In the genomic region with DNA sequence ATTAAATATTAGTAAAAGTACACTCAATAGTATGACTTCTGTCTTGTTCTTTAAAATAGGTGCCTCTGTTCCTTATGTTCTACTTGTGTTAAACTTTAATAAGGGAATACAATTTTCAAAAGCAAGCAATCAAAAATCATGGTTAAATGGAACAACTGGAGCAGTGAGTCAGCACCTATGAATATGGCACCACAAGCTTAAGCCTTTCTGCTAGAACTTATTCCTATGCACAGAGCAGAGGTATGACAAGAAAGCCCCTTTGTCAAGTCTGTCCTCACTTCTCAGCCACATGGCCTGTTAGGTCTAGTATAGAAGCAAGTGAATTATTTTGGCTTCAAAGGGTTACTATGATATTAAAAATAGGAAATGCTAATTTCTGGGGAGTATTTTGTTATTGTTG, we compare ENCODE assay signal across 1 cellular context.
TF ChIP-seq lines count a peak whose summit lies in the region.

No MANE protein-coding gene starts in this region.

TF ChIP-seq in IMR-90, 13 proteins besides CTCF, POLR2A, EP300 and RAD21:
- TF ChIP-seq, protein P1, sequence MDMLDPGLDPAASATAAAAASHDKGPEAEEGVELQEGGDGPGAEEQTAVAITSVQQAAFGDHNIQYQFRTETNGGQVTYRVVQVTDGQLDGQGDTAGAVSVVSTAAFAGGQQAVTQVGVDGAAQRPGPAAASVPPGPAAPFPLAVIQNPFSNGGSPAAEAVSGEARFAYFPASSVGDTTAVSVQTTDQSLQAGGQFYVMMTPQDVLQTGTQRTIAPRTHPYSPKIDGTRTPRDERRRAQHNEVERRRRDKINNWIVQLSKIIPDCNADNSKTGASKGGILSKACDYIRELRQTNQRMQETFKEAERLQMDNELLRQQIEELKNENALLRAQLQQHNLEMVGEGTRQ (IDR thresholded peaks at IDR 0.05; ENCODE audit: low read depth, low read length) = no peak
- TF ChIP-seq BHLHE40 (IDR thresholded peaks at IDR 0.05; ENCODE audit: low read depth, low read length) (no peak), CEBPB (IDR thresholded peaks at IDR 0.05; ENCODE audit: low read depth, low read length) (no peak), CHD1 (IDR thresholded peaks at IDR 0.05; ENCODE audit: low read depth, low read length) (no peak), FOS (IDR thresholded peaks at IDR 0.05; ENCODE audit: low read depth, low read length) (no peak)
- TF ChIP-seq, protein P2, sequence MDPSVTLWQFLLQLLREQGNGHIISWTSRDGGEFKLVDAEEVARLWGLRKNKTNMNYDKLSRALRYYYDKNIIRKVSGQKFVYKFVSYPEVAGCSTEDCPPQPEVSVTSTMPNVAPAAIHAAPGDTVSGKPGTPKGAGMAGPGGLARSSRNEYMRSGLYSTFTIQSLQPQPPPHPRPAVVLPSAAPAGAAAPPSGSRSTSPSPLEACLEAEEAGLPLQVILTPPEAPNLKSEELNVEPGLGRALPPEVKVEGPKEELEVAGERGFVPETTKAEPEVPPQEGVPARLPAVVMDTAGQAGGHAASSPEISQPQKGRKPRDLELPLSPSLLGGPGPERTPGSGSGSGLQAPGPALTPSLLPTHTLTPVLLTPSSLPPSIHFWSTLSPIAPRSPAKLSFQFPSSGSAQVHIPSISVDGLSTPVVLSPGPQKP (IDR thresholded peaks at IDR 0.05; ENCODE audit: borderline replicate concordance, low read depth, low read length) = no peak
